18 cellular contexts compared by ENCODE assay signal in the genomic region with DNA sequence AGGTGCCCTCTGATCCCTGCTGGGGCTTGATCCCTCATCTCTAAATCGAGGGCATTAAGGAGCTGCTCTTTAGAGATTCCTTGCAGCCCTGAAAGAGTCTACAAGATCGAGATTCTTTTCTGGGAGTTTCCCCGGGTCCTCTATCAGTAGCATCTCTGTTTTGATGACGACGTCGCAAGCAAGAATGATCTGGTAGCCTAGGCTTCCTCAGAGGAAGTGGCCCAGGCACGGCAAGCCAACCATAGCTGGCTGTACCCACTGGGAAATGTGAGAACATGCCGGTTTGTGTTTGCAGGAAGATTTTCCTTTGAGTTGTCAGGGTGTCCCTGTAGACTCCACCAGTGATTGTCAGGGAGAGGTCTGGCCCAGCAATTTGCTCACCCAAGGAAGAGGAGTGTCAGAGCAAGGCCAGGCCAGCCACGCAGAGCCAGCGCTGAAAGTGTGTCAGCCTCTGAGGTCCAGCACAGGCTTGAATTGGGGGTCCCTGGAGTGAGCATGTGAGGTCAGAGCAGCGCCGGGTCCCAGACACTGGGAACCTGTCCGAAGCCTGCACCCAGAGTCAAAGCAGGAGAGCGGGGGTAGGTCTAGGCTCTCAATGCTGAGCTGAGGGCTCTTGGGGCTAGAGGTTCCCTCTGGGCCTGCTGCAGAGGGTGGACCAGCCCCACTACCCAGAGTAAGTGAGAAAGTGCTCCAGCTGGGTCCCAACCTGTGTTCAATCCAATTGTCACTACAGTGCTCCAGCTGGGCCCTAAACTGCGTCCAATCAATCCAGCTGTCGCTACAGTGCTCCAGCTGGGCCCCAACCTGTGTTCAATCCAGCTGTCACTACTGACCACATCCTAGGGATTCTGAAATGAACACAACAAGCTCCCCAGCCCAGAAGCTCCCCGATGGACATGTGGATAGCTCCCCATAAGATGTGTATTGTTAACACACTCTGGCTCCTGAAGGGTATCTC.
DNase-seq lines count a peak whose midpoint lies in the region; ATAC-seq lines count a peak whose summit lies in the region.
"Had no signal": no experiment of that assay in that cellular context is flagged by ENCODE, and none has a peak within 500 bp of the region (broad histone marks: within the 10 kb centered on the region; RNA-seq: fewer than 3 reads in every experiment).

No MANE protein-coding gene starts in this region.

- H3K27me3 Mint-ChIP-seq in effector memory CD8-positive, alpha-beta T cell: peaks cover 0 to 28% of the 10 kb centered on the region in 2 donors
- peaks cover 0 to 5% of the 10 kb centered on the region in 2 donors for H3K27me3 Mint-ChIP-seq in stimulated activated naive B cell treated with anti-CD40 and anti-IgM and Interleukin-4, amounts not matched to agents 10 μg/mL and 1 μg/mL and 100 μg/mL, for 72 hours

- peaks cover 10 to 33% of the 10 kb centered on the region in 2 donors for H3K4me1 Mint-ChIP-seq in effector memory CD8-positive, alpha-beta T cell (ENCODE audit: low read depth in 2 of 2)
- H3K4me1 Mint-ChIP-seq in stimulated activated naive B cell treated with anti-CD40 and anti-IgM and Interleukin-4, amounts not matched to agents 10 μg/mL and 1 μg/mL and 100 μg/mL, for 72 hours: peaks cover 78 to 93% of the 10 kb centered on the region in 2 donors

- H3K27ac Mint-ChIP-seq in effector memory CD8-positive, alpha-beta T cell: peak overlapping the region in 1 of 2 donors; percentile 89
- H3K27ac Mint-ChIP-seq in stimulated activated naive B cell treated with anti-CD40 and anti-IgM and Interleukin-4, amounts not matched to agents 10 μg/mL and 1 μg/mL and 100 μg/mL, for 72 hours: peak overlapping the region; percentile 100
- H3K27ac Mint-ChIP-seq: WTC11 had no signal

- H3K36me3 Mint-ChIP-seq in effector memory CD8-positive, alpha-beta T cell (ENCODE audit: insufficient read depth): no peaks in the 10 kb centered on the region
- H3K36me3 Mint-ChIP-seq in stimulated activated naive B cell treated with anti-CD40 and anti-IgM and Interleukin-4, amounts not matched to agents 10 μg/mL and 1 μg/mL and 100 μg/mL, for 72 hours: peaks cover 39 to 53% of the 10 kb centered on the region in 2 donors
- H3K36me3 Mint-ChIP-seq: WTC11 had no signal

- H3K4me3 Mint-ChIP-seq in effector memory CD8-positive, alpha-beta T cell: peak overlapping the region in 1 of 2 donors; percentile 62
- H3K4me3 Mint-ChIP-seq in stimulated activated naive B cell treated with anti-CD40 and anti-IgM and Interleukin-4, amounts not matched to agents 10 μg/mL and 1 μg/mL and 100 μg/mL, for 72 hours: peak overlapping the region; percentile 28 to 60
- H3K4me3 Mint-ChIP-seq: WTC11 had no signal

- ATAC-seq in HG02571 (IDR thresholded peaks at IDR 0.05; ENCODE audit: unreplicated experiment): peak; percentile 36
- ATAC-seq in effector memory CD8-positive, alpha-beta T cell (replicated peaks): peak; percentile 69
- peak; percentile 19 to 51 for ATAC-seq in stimulated activated naive B cell treated with anti-CD40 and anti-IgM and Interleukin-4, amounts not matched to agents 10 μg/mL and 1 μg/mL and 100 μg/mL, for 72 hours (replicated peaks)
- ATAC-seq: A549, left lung, SK-N-SH treated with all-trans-retinoic acid at 6 μM for 48 hours, WTC11 had no signal

- DNase-seq in activated effector memory CD4-positive, alpha-beta T cell treated with anti-CD3 and anti-CD28 coated beads, Interleukin-2, amount 50 U/mL, for 16 hours: peak; percentile 65
- no peak for DNase-seq in activated effector memory CD4-positive, alpha-beta T cell treated with Interleukin-2 at 50 U/mL for 16 hours
- DNase-seq in effector memory CD8-positive, alpha-beta T cell: peak in 2 of 3 experiments; percentile 7 to 15
- DNase-seq in stimulated activated naive B cell treated with anti-CD40 and anti-IgM and Interleukin-4, amounts not matched to agents 10 μg/mL and 1 μg/mL and 100 μg/mL, for 72 hours: peak; percentile 61
- DNase-seq in DMS114 treated with DMSO at 0.1 percent for 48 hours (lab: John Stamatoyannopoulos, UW; ENCODE audit: unreplicated experiment) (no peak), SKM-1 treated with dmso at 0.1 percent for 144 hours (lab: John Stamatoyannopoulos, UW; ENCODE audit: unreplicated experiment) (no peak), NCI-H128 (lab: John Stamatoyannopoulos, UW; ENCODE audit: unreplicated experiment) (no peak)
- DNase-seq: activated T-cell treated with anti-CD3 and anti-CD28 coated beads, Interleukin-2, amount 50 U/mL, for 1 hour; amygdala; COR-L47; GDM1; IMR-90; left lung; NCI-H226 had no signal

- H3K9me3 Mint-ChIP-seq in effector memory CD8-positive, alpha-beta T cell: no peaks in the 10 kb centered on the region
- H3K9me3 Mint-ChIP-seq in stimulated activated naive B cell treated with anti-CD40 and anti-IgM and Interleukin-4, amounts not matched to agents 10 μg/mL and 1 μg/mL and 100 μg/mL, for 72 hours: peaks cover 3% of the 10 kb centered on the region in 2 donors
- H3K9me3 Mint-ChIP-seq: WTC11 had no signal

Comparison
In these comparisons a context has a peak if more than half of its experiments do, and no peak if none do; other contexts are left out.
1. DNase-seq: peak in activated effector memory CD4-positive, alpha-beta T cell treated with anti-CD3 and anti-CD28 coated beads, Interleukin-2, amount 50 U/mL, for 16 hours (single experiment), effector memory CD8-positive, alpha-beta T cell (2 of 3) and stimulated activated naive B cell treated with anti-CD40 and anti-IgM and Interleukin-4, amounts not matched to agents 10 μg/mL and 1 μg/mL and 100 μg/mL, for 72 hours (single experiment); none in activated effector memory CD4-positive, alpha-beta T cell treated with Interleukin-2 at 50 U/mL for 16 hours (single experiment), DMS114 treated with DMSO at 0.1 percent for 48 hours (single experiment), SKM-1 treated with dmso at 0.1 percent for 144 hours (single experiment) and NCI-H128 (single experiment).
2. Peak in every context shown above with its lines, with median percentiles within 50 percentile points of each other: ATAC-seq.